1 cellular context compared by ENCODE assay signal in genomic region chr13:109773786-109774185, GRCh38.
TF ChIP-seq lines count a peak whose summit lies in the region.

No MANE protein-coding gene starts in this region.

TF ChIP-seq in HCT116, 20 proteins besides CTCF, POLR2A, EP300 and RAD21 (continued from another document):
- TF ChIP-seq ZBTB33 (IDR thresholded peaks at IDR 0.05; ENCODE audit: extremely low read depth, insufficient replicate concordance, low read length) (no peak), YY1 (IDR thresholded peaks at IDR 0.05; ENCODE audit: extremely low read depth, insufficient replicate concordance, low read depth, low read length) (no peak), EGR1 (IDR thresholded peaks at IDR 0.05; ENCODE audit: low read depth) (no peak), POLR2AphosphoS5 (IDR thresholded peaks at IDR 0.05; ENCODE audit: low read depth, low read length) (no peak), TCF7L2 (IDR thresholded peaks at IDR 0.05; ENCODE audit: borderline replicate concordance, extremely low read depth, insufficient read depth, insufficient read length) (no peak), SIN3A (IDR thresholded peaks at IDR 0.05; ENCODE audit: low read depth) (no peak), REST (IDR thresholded peaks at IDR 0.05; ENCODE audit: low read depth) (no peak), SP1 (IDR thresholded peaks at IDR 0.05; ENCODE audit: low read depth) (no peak), ZNF274 (IDR thresholded peaks at IDR 0.05; ENCODE audit: low read depth, low read length) (no peak)
